28 cellular contexts compared by ENCODE assay signal in the genomic region with DNA sequence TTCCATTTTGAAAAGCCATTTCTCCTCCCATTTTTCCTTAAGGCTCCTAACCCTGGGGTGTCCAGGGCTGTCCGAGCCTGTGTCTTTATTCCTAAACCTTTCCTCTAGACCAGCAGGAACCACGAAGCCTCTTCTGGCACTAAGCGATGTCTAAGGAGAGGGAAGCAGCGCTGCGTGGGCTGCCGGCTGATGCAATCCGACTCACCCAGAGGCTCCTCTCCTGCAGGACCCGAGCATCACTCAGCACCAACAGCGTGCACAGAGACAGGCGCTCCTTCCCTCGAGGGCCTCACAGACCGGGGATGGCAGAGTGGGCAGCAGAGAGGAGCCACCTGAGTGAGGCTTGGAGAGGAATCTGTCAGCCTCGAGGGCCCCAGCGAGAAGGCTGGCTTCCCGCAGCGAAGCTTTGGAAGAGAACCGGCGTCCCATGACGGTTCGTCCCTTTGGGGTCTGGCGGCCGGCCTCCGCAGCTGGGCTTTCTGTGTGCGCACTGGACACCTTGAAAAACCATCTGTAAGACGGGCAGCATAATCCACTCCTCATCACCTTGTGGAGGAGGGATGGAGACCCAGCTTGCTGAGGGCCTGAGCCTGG.
A peak's percentile ranks its signal among the peaks of the same experiment; 100 is the strongest.
DNase-seq lines count a peak whose midpoint lies in the region; ATAC-seq, FAIRE-seq and TF ChIP-seq lines count a peak whose summit lies in the region.
"Had no signal": no experiment of that assay in that cellular context is flagged by ENCODE, and none has a peak within 500 bp of the region (broad histone marks: within the 10 kb centered on the region; RNA-seq: fewer than 3 reads in every experiment).

No MANE protein-coding gene starts in this region.

- H3K36me3 Mint-ChIP-seq in nephron progenitor cell (ENCODE audit: low read depth) = no peaks in the 10 kb centered on the region
- no peaks in the 10 kb centered on the region for H3K36me3 Mint-ChIP-seq in naive thymus-derived CD4-positive, alpha-beta T cell
- H3K36me3 Mint-ChIP-seq: activated naive CD8-positive, alpha-beta T cell; CD4-positive, CD25-positive, alpha-beta regulatory T cell had no signal

- FAIRE-seq in K562 (lab: Jason Lieb, UNC) = no peak
- FAIRE-seq: A204.1, D721Med had no signal

- no peak overlapping the region for H3K4me3 Mint-ChIP-seq in nephron progenitor cell
- H3K4me3 Mint-ChIP-seq in naive thymus-derived CD4-positive, alpha-beta T cell = no peak overlapping the region
- H3K4me3 Mint-ChIP-seq: activated naive CD8-positive, alpha-beta T cell; effector memory CD8-positive, alpha-beta T cell; H9; T-helper 2 cell treated with Interferon-gamma antibody and Interleukin-4, amounts not matched to agents 5 μg/mL and 100 μg/mL, for 36 hours had no signal

- H3K9ac ChIP-seq in K562 (ENCODE audit: insufficient read depth in 1 of 2, low read depth in 2 of 2, low read length in 2 of 2) = no peak overlapping the region
- H3K9ac ChIP-seq: KMS-11 had no signal

- peak overlapping the region; percentile 43 for H3K27ac Mint-ChIP-seq in nephron progenitor cell
- H3K27ac Mint-ChIP-seq in naive thymus-derived CD4-positive, alpha-beta T cell = no peak overlapping the region
- H3K27ac Mint-ChIP-seq: activated naive CD8-positive, alpha-beta T cell; activated T-helper 2 cell treated with anti-CD3 and anti-CD28 coated beads, Interferon-gamma antibody, Interleukin-2, Interleukin-4, amounts not matched to agents 10 μg/mL and 5 μg/mL and 100 μg/mL, durations not matched to agents 14 hours and 24 hours and 36 hours; CD4-positive, CD25-positive, alpha-beta regulatory T cell; effector memory CD8-positive, alpha-beta T cell; T-helper 2 cell treated with Interferon-gamma antibody and Interleukin-4, amounts not matched to agents 5 μg/mL and 100 μg/mL, for 36 hours had no signal

- H3K4me2 ChIP-seq in K562 (ENCODE audit: insufficient read depth, low read length) = peak overlapping the region; percentile 55
- H3K4me2 ChIP-seq: KMS-11 had no signal

- peak; percentile 17 for ATAC-seq in left ventricle myocardium superior
- peak; percentile 74 for ATAC-seq in K562
- ATAC-seq in GM18519 (IDR thresholded peaks at IDR 0.05; ENCODE audit: low FRiP score, unreplicated experiment) = no peak
- no peak for ATAC-seq in naive thymus-derived CD4-positive, alpha-beta T cell
- ATAC-seq: effector memory CD8-positive, alpha-beta T cell had no signal

- DNase-seq in left ventricle myocardium superior (no peak), cardiac septum (ENCODE audit: low spot score) (no peak), K562 (ENCODE audit: extremely low read depth in 1 of 4, low spot score in 3 of 4) (peak in 1 of 4 experiments; percentile 14), nephron progenitor cell (no peak), GM10266 (ENCODE audit: extremely low spot score) (no peak), activated gamma-delta T cell treated with Interleukin-2 at 50 U/mL for 16 hours (no peak)
- DNase-seq in naive thymus-derived CD4-positive, alpha-beta T cell = no peak
- DNase-seq: activated CD4-positive, alpha-beta T cell treated with anti-CD3 and anti-CD28 coated beads for 4 hours; caudate nucleus; CD4-positive, CD25-positive, alpha-beta regulatory T cell; DND-41; effector memory CD8-positive, alpha-beta T cell; erythroblast; H9; NCI-H1417; NCI-H2029; NCI-H524; ovary; SHP77; stimulated activated naive CD4-positive, alpha-beta T cell treated with Interleukin-2 at 50 U/mL for 16 hours had no signal

- POLR2A ChIA-PET in K562 (lab: Yijun Ruan, JAX) = interaction anchor here (1.1 to 1.3 kb wide), 2 partner anchors 11 to 13 kb away, joined by 3 read pairs; no protein-coding TSS in a partner anchor
- POLR2A ChIA-PET in naive thymus-derived CD4-positive, alpha-beta T cell (lab: Charles Lee) = no interaction called here

- in situ Hi-C loops in K562 (cut with MboI) = no loop called here

- intact Hi-C loops in left ventricle myocardium superior (cut with micrococcal nuclease) (loop anchor here (10.0 kb wide), 1 partner anchor 178 kb away; the partner anchor contains the start of gene FOXL1), cardiac septum (cut with DNase I) (loop anchor here (5.0 kb wide), 1 partner anchor 80 kb away; no protein-coding TSS in a partner anchor), K562 (cut with micrococcal nuclease) (no loop called here)
- intact Hi-C loops in naive thymus-derived CD4-positive, alpha-beta T cell (cut with micrococcal nuclease) = no loop called here

- H3K27me3 Mint-ChIP-seq in nephron progenitor cell (ENCODE audit: low read depth, poor library complexity) = peaks cover 11% of the 10 kb centered on the region
- H3K27me3 Mint-ChIP-seq in naive thymus-derived CD4-positive, alpha-beta T cell = peaks cover 0 to 17% (median 10%) of the 10 kb centered on the region in 5 donors
- H3K27me3 Mint-ChIP-seq: CD4-positive, CD25-positive, alpha-beta regulatory T cell had no signal

- TF ChIP-seq RAD21 in K562 (CRISPR knock-in tag; conservative IDR thresholded peaks at IDR 0.05 in 1 of 2, IDR thresholded peaks at IDR 0.05 in 1 of 2) = no peak

- no peaks in the 10 kb centered on the region for H3K36me3 ChIP-seq in K562 (ENCODE audit: control insufficient read depth, insufficient read depth, low read length)
- H3K36me3 ChIP-seq in naive thymus-derived CD4-positive, alpha-beta T cell (ENCODE audit: control insufficient read depth in 2 of 3, insufficient read depth in 3 of 3, low read length in 3 of 3) = no peaks in the 10 kb centered on the region
- H3K36me3 ChIP-seq: ovary, suprapubic skin had no signal

- no peaks in the 10 kb centered on the region for H3K9me3 Mint-ChIP-seq in nephron progenitor cell
- peaks cover 0 to 2% (median 0%) of the 10 kb centered on the region in 11 donors for H3K9me3 Mint-ChIP-seq in naive thymus-derived CD4-positive, alpha-beta T cell
- H3K9me3 Mint-ChIP-seq: activated T-helper 2 cell treated with anti-CD3 and anti-CD28 coated beads, Interferon-gamma antibody, Interleukin-2, Interleukin-4, amounts not matched to agents 10 μg/mL and 5 μg/mL and 100 μg/mL, durations not matched to agents 14 hours and 24 hours and 36 hours; effector memory CD8-positive, alpha-beta T cell; H9; T-helper 2 cell treated with Interferon-gamma antibody and Interleukin-4, amounts not matched to agents 5 μg/mL and 100 μg/mL, for 36 hours had no signal

- no peaks in the 10 kb centered on the region for H3K9me3 ChIP-seq in K562 (replicated peaks; ENCODE audit: control insufficient read depth, insufficient read depth, low read depth, low read length)
- H3K9me3 ChIP-seq in naive thymus-derived CD4-positive, alpha-beta T cell (ENCODE audit: control insufficient read depth in 2 of 3, low read length in 3 of 3) = no peaks in the 10 kb centered on the region
- H3K9me3 ChIP-seq: ovary, suprapubic skin had no signal

- peaks cover 5% of the 10 kb centered on the region; the same call in 1 of the 2 replicates for H4K20me1 ChIP-seq in K562 (replicated peaks; ENCODE audit: control insufficient read depth, insufficient read depth, low read length)

- H3K27ac ChIP-seq in K562 (ENCODE audit: extremely low read depth, low read depth, low read length) = no peak overlapping the region
- no peak overlapping the region for H3K27ac ChIP-seq in naive thymus-derived CD4-positive, alpha-beta T cell (ENCODE audit: low read depth, low read length)
- H3K27ac ChIP-seq: KMS-11, ovary had no signal

- TF ChIP-seq EP300 in K562 (IDR thresholded peaks at IDR 0.05; ENCODE audit: low read length) = no peak

- H3K27me3 ChIP-seq in K562 (ENCODE audit: control insufficient read depth in 2 of 2, insufficient read depth in 2 of 2, low read length in 2 of 2) = peaks cover 23 to 69% of the 10 kb centered on the region in 2 experiments; a peak in 4 of 5 replicates
- H3K27me3 ChIP-seq in naive thymus-derived CD4-positive, alpha-beta T cell (ENCODE audit: control insufficient read depth in 2 of 2, insufficient read depth in 2 of 2, low read length in 2 of 2) = no peaks in the 10 kb centered on the region
- H3K27me3 ChIP-seq: ovary had no signal

- H3K79me2 ChIP-seq in K562 (ENCODE audit: control insufficient read depth, insufficient read depth, low read length) = no peaks in the 10 kb centered on the region

- H3K4me1 ChIP-seq in K562 (replicated peaks in 1 of 2; ENCODE audit: control insufficient read depth in 2 of 2, insufficient read depth in 2 of 2, low read length in 2 of 2) = peaks cover 0 to 3% of the 10 kb centered on the region in 2 experiments; a peak in 2 of 5 replicates
- H3K4me1 ChIP-seq in naive thymus-derived CD4-positive, alpha-beta T cell (ENCODE audit: control insufficient read depth in 2 of 2, insufficient read depth in 2 of 2, low read length in 2 of 2) = no peaks in the 10 kb centered on the region

- 9% methylated on average over 25 of the region's 25 CpGs for WGBS in K562 (ENCODE audit: insufficient coverage, low coverage, missing lambda C conversion rate)

- H3K9me1 ChIP-seq in K562 (ENCODE audit: control insufficient read depth, insufficient read depth, low read length) = no peaks in the 10 kb centered on the region

- CTCF ChIA-PET in K562 (lab: Yijun Ruan, JAX; ENCODE audit: low intra/inter-chr PET ratio) = no interaction called here
- CTCF ChIA-PET in naive thymus-derived CD4-positive, alpha-beta T cell (lab: Charles Lee) = no interaction called here

- TF ChIP-seq CTCF in K562 (IDR thresholded peaks at IDR 0.05 in 2 of 3, conservative IDR thresholded peaks at IDR 0.05 in 1 of 3; ENCODE audit: insufficient read depth in 2 of 3, low read depth in 1 of 3, low read length in 3 of 3) (no peak), nephron progenitor cell (IDR thresholded peaks at IDR 0.05) (no peak), GM10266 (IDR thresholded peaks at IDR 0.05; ENCODE audit: control insufficient read depth, insufficient read depth, low read depth, missing control alignments) (no peak)

- TF ChIP-seq POLR2A in K562 (conservative IDR thresholded peaks at IDR 0.05) = no peak

- H3K4me1 Mint-ChIP-seq in nephron progenitor cell = peaks cover 43% of the 10 kb centered on the region
- H3K4me1 Mint-ChIP-seq in naive thymus-derived CD4-positive, alpha-beta T cell = peaks cover 0 to 4% (median 0%) of the 10 kb centered on the region in 7 donors
- H3K4me1 Mint-ChIP-seq: CD4-positive, CD25-positive, alpha-beta regulatory T cell had no signal

- no TSS peak for BruUV-seq in K562 (replicated peaks; lab: Mats Ljungman, UMichigan)

- no peak overlapping the region for H3K4me3 ChIP-seq in K562
- no peak overlapping the region for H3K4me3 ChIP-seq in naive thymus-derived CD4-positive, alpha-beta T cell (ENCODE audit: low read length)
- H3K4me3 ChIP-seq: ovary, suprapubic skin had no signal

- H2AFZ ChIP-seq in K562 (ENCODE audit: low read depth, low read length) = no peak overlapping the region

TF ChIP-seq in K562, 482 proteins besides CTCF, POLR2A, EP300 and RAD21 (continues in another document):
- no peak for TF ChIP-seq XRCC4 (IDR thresholded peaks at IDR 0.05; ENCODE audit: extremely low read depth, insufficient read depth, insufficient read length)
- no peak for TF ChIP-seq ZNF644 (tag; IDR thresholded peaks at IDR 0.05; ENCODE audit: low read depth)
- TF ChIP-seq NR2F6 (CRISPR knock-in tag; IDR thresholded peaks at IDR 0.05) = no peak
- TF ChIP-seq ZNF584 (CRISPR knock-in tag; IDR thresholded peaks at IDR 0.05; ENCODE audit: low read depth) = no peak
- TF ChIP-seq JUNB (CRISPR knock-in tag; conservative IDR thresholded peaks at IDR 0.05) = no peak
- no peak for TF ChIP-seq BMI1 (IDR thresholded peaks at IDR 0.05; ENCODE audit: low read length)

Comparison
In these comparisons a context has a peak if more than half of its experiments do, and no peak if none do; other contexts are left out.
1. ATAC-seq: peak in left ventricle myocardium superior (single experiment) and K562 (single experiment); none in GM18519 (single experiment) and naive thymus-derived CD4-positive, alpha-beta T cell (single experiment).
2. intact Hi-C loops: an anchor here in left ventricle myocardium superior (10.0 kb wide) and cardiac septum (5.0 kb wide); none called in K562 and naive thymus-derived CD4-positive, alpha-beta T cell.